2 cellular contexts compared by ENCODE assay signal in genomic region chrX:2677764-2678163, GRCh38.
A peak's percentile ranks its signal among the peaks of the same experiment; 100 is the strongest.
TF ChIP-seq lines count a peak whose summit lies in the region.

No MANE protein-coding gene starts in this region.

TF ChIP-seq in IMR-90, 13 proteins besides CTCF, POLR2A, EP300 and RAD21:
- TF ChIP-seq CHD1 (IDR thresholded peaks at IDR 0.05; ENCODE audit: low read depth, low read length) (no peak), RCOR1 (IDR thresholded peaks at IDR 0.05; ENCODE audit: insufficient replicate concordance, low read length) (no peak), MAFK (IDR thresholded peaks at IDR 0.05; ENCODE audit: low read depth, low read length) (peak; percentile 60), FOS (IDR thresholded peaks at IDR 0.05; ENCODE audit: low read depth, low read length) (peak; percentile 90), RFX5 (IDR thresholded peaks at IDR 0.05; ENCODE audit: low read depth, low read length) (peak; percentile 93), SMC3 (IDR thresholded peaks at IDR 0.05; ENCODE audit: low read depth, low read length) (no peak), ELK1 (IDR thresholded peaks at IDR 0.05; ENCODE audit: borderline replicate concordance, low read depth, low read length) (no peak), MAZ (IDR thresholded peaks at IDR 0.05; ENCODE audit: borderline replicate concordance, low read depth, low read length) (peak; percentile 61; the same call in 1 of the 2 replicates), NFE2L2 (IDR thresholded peaks at IDR 0.05; ENCODE audit: low read depth, low read length) (peak; percentile 78), BHLHE40 (IDR thresholded peaks at IDR 0.05; ENCODE audit: low read depth, low read length) (peak; percentile 84), MXI1 (IDR thresholded peaks at IDR 0.05; ENCODE audit: borderline replicate concordance, low read depth, low read length) (no peak), USF2 (IDR thresholded peaks at IDR 0.05; ENCODE audit: low read depth, low read length) (peak; percentile 36; the same call in 1 of the 2 replicates), CEBPB (IDR thresholded peaks at IDR 0.05; ENCODE audit: low read depth, low read length) (no peak)

TF ChIP-seq in HepG2, 621 proteins besides CTCF, POLR2A, EP300 and RAD21:
- TF ChIP-seq IKZF5 (CRISPR knock-in tag; IDR thresholded peaks at IDR 0.05) (no peak), ZEB1 (IDR thresholded peaks at IDR 0.05; ENCODE audit: insufficient replicate concordance, low read depth) (no peak), ZNF44 (CRISPR knock-in tag; IDR thresholded peaks at IDR 0.05) (no peak), PAX8 (CRISPR knock-in tag; IDR thresholded peaks at IDR 0.05; ENCODE audit: borderline replicate concordance) (no peak), TFAP4 (IDR thresholded peaks at IDR 0.05; ENCODE audit: borderline replicate concordance, low read depth) (peak; percentile 70; the same call in 1 of the 2 replicates), SOX5 (CRISPR knock-in tag; IDR thresholded peaks at IDR 0.05; ENCODE audit: borderline replicate concordance) (no peak), HNRNPUL1 (IDR thresholded peaks at IDR 0.05; ENCODE audit: low read depth, low read length) (no peak), ZNF292 (CRISPR knock-in tag; IDR thresholded peaks at IDR 0.05; ENCODE audit: borderline replicate concordance, low read depth) (no peak), ZNF605 (CRISPR knock-in tag; IDR thresholded peaks at IDR 0.05) (no peak), DPF2 (CRISPR knock-in tag; IDR thresholded peaks at IDR 0.05; ENCODE audit: borderline replicate concordance, low read depth) (no peak), ATF1 (CRISPR knock-in tag; IDR thresholded peaks at IDR 0.05) (no peak), FOSL2 (CRISPR knock-in tag; IDR thresholded peaks at IDR 0.05) (peak; percentile 69), GRHL1 (CRISPR knock-in tag; conservative IDR thresholded peaks at IDR 0.05) (no peak), ZNF83 (CRISPR knock-in tag; IDR thresholded peaks at IDR 0.05; ENCODE audit: borderline replicate concordance) (no peak), ZNF34 (CRISPR knock-in tag; IDR thresholded peaks at IDR 0.05; ENCODE audit: borderline replicate concordance) (no peak), ZNF317 (CRISPR knock-in tag; IDR thresholded peaks at IDR 0.05) (no peak), RFX5 (IDR thresholded peaks at IDR 0.05; ENCODE audit: low read depth, low read length) (0 out of 2 replicates have a peak, but pooled peaks have one; percentile 20), ZNF644 (CRISPR knock-in tag; IDR thresholded peaks at IDR 0.05; ENCODE audit: low read depth) (peak; percentile 70; the same call in 1 of the 2 replicates), ZNF460 (CRISPR knock-in tag; IDR thresholded peaks at IDR 0.05; ENCODE audit: borderline replicate concordance) (no peak)
